ENCODE assay signal across 20 cellular contexts in the genomic region with DNA sequence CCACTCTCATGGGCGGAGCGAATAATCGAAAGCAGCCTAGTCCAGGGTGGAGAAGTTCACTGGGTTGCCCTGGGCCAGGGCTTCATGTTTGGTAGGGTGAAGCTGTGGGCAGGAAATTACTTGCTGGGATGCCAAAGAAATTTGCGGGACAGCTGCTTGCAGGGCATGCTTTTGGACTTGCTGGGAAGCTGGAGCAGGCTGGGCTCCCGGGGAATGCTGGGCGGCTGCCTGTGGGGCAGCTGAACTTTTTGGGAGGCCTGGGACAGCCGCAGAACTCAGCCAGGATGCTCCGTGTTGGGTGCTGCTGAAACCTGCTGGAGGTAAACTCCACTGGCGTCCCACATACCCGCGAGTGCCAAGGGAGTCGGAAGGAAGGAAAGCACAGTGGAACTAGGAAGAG. TPM values are rescaled to one million over a fixed set of nuclear protein-coding genes. Genes with fewer than 3 reads are reported as not detected.
A peak's percentile ranks its signal among the peaks of the same experiment; 100 is the strongest.
DNase-seq lines count a peak whose midpoint lies in the region; ATAC-seq and TF ChIP-seq lines count a peak whose summit lies in the region.
"Had no signal": no experiment of that assay in that cellular context is flagged by ENCODE, and none has a peak within 500 bp of the region (broad histone marks: within the 10 kb centered on the region; RNA-seq: fewer than 3 reads in every experiment).

No MANE protein-coding gene starts in this region.

- H3K9me3 ChIP-seq in gastroesophageal sphincter (peaks cover 0 to 17% (median 0%) of the 10 kb centered on the region in 3 donors), psoas muscle (peaks cover 5% of the 10 kb centered on the region)

- intact Hi-C loops in Right ventricle myocardium inferior (cut with DNase I) = loop anchor here (1.0 kb wide), 1 partner anchor 19 kb away; no protein-coding TSS in a partner anchor
- intact Hi-C loops in cardiac septum (cut with DNase I) = no loop called here
- intact Hi-C loops in psoas muscle (cut with DNase I) = loop anchor here in 1 of 2 donors (5.0 kb wide), 1 partner anchor 81 kb away; no protein-coding TSS in a partner anchor

- H3K27me3 ChIP-seq in gastroesophageal sphincter (no peaks in the 10 kb centered on the region), psoas muscle (ENCODE audit: insufficient read depth in 3 of 3, low read length in 2 of 3) (no peaks in the 10 kb centered on the region)

- peak overlapping the region in 3 of 4 donors; percentile 21 to 69 (median 64) for H3K27ac ChIP-seq in gastroesophageal sphincter
- peak overlapping the region; percentile 51 for H3K27ac ChIP-seq in psoas muscle
- H3K27ac ChIP-seq: A549 had no signal

- ATAC-seq in Right ventricle myocardium inferior = peak; percentile 45
- peak; percentile 11 for ATAC-seq in gastroesophageal sphincter
- peak; percentile 40 to 61 (median 46) for ATAC-seq in psoas muscle
- ATAC-seq in GM18909 (IDR thresholded peaks at IDR 0.05; ENCODE audit: poor library complexity, unreplicated experiment) = no peak
- ATAC-seq: A549, K562, PC-3 had no signal

- TF ChIP-seq CTCF in gastroesophageal sphincter (IDR thresholded peaks at IDR 0.05) (no peak), psoas muscle (IDR thresholded peaks at IDR 0.05) (no peak), mesothelial cell of epicardium (IDR thresholded peaks at IDR 0.05; ENCODE audit: unreplicated experiment) (no peak)

- H3K27me3 Mint-ChIP-seq in mesothelial cell of epicardium (ENCODE audit: low read depth) = no peaks in the 10 kb centered on the region

- H3K9me3 Mint-ChIP-seq in mesothelial cell of epicardium = peaks cover 23% of the 10 kb centered on the region

- WGBS in gastroesophageal sphincter (ENCODE audit: low coverage in 1 of 2), 2 donors = 44% methylated on average over 4 of the region's 12 CpGs; no CpG with 5 or more reads in 1 of the 2 donors
- WGBS in psoas muscle, 3 donors = 16 to 20% (median 17%) methylated on average over 12 of the region's 12 CpGs

- no peak for DNase-seq in Right ventricle myocardium inferior (ENCODE audit: missing footprints)
- DNase-seq in cardiac septum (ENCODE audit: low spot score) = no peak
- peak; percentile 42 to 64 for DNase-seq in psoas muscle
- DNase-seq in mesothelial cell of epicardium (ENCODE audit: low spot score in 2 of 2, unreplicated experiment in 2 of 2) = no peak
- DNase-seq in SKM-1 (lab: John Stamatoyannopoulos, UW; ENCODE audit: unreplicated experiment) = no peak
- no peak for DNase-seq in activated naive CD4-positive, alpha-beta T cell treated with anti-CD3 and anti-CD28 coated beads, Interleukin-2, amount 50 U/mL, for 16 hours
- DNase-seq: activated naive CD4-positive, alpha-beta T cell treated with anti-CD3 and anti-CD28 coated beads, Interleukin-2, amount 10 ng/mL, durations not matched to agents 7 days and 5 days; NCI-H1048; NCI-H2081 treated with DMSO at 0.1 percent for 48 hours; NCI-H69; PC-3; stimulated activated CD4-positive, alpha-beta T cell treated with anti-CD3 and anti-CD28 coated beads, Interleukin-4, amount 100 ng/mL, for 4 hours; stimulated activated CD8-positive, alpha-beta memory T cell treated with anti-CD3 and anti-CD28 coated beads, Interleukin-4, amount 100 ng/mL, for 48 hours had no signal

- no peak for TF ChIP-seq EP300 in gastroesophageal sphincter (IDR thresholded peaks at IDR 0.05)

- H3K4me3 ChIP-seq in gastroesophageal sphincter (no peak overlapping the region), psoas muscle (no peak overlapping the region)
- H3K4me3 ChIP-seq: A549, HAP-1, K562, smooth muscle cell had no signal

- H3K4me3 Mint-ChIP-seq in mesothelial cell of epicardium = no peak overlapping the region
- H3K4me3 Mint-ChIP-seq: activated naive CD4-positive, alpha-beta T cell treated with anti-CD3 and anti-CD28 coated beads, Interleukin-2, amount 10 ng/mL, durations not matched to agents 7 days and 5 days; CD4-positive, alpha-beta memory T cell had no signal

- H3K27ac Mint-ChIP-seq in mesothelial cell of epicardium = no peak overlapping the region
- H3K27ac Mint-ChIP-seq: activated naive CD4-positive, alpha-beta T cell treated with anti-CD3 and anti-CD28 coated beads, Interleukin-2, amount 10 ng/mL, durations not matched to agents 7 days and 5 days had no signal

- TF ChIP-seq POLR2A in gastroesophageal sphincter (IDR thresholded peaks at IDR 0.05) = no peak

- peaks cover 2% of the 10 kb centered on the region for H3K36me3 Mint-ChIP-seq in mesothelial cell of epicardium

- no peaks in the 10 kb centered on the region for H3K4me1 Mint-ChIP-seq in mesothelial cell of epicardium
- H3K4me1 Mint-ChIP-seq: activated naive CD4-positive, alpha-beta T cell treated with anti-CD3 and anti-CD28 coated beads, Interleukin-2, amount 10 ng/mL, durations not matched to agents 7 days and 5 days had no signal

- H3K4me1 ChIP-seq in gastroesophageal sphincter (peaks cover 0 to 25% (median 9%) of the 10 kb centered on the region in 3 donors), psoas muscle (peaks cover 23% of the 10 kb centered on the region)
- H3K4me1 ChIP-seq: A549, HAP-1 had no signal

- no peaks in the 10 kb centered on the region for H3K36me3 ChIP-seq in gastroesophageal sphincter
- no peaks in the 10 kb centered on the region for H3K36me3 ChIP-seq in psoas muscle (ENCODE audit: insufficient read depth in 1 of 2, low read depth in 1 of 2)
- H3K36me3 ChIP-seq: HAP-1 had no signal

RNA-seq across cellular contexts. Expression of gene ASB1, which starts 31.9 kb away (rescaled TPM):
- total RNA-seq in Right ventricle myocardium inferior = 57.5 TPM
- 54.8 TPM for total RNA-seq in cardiac septum
- total RNA-seq in gastroesophageal sphincter = 10 to 100 TPM; 27.9 to 39.3 (median 35.9) TPM
- total RNA-seq in psoas muscle = 10 to 100 TPM; 38.4 to 48.0 (median 43.6) TPM
- 10 to 100 TPM; 21.3 to 47.9 (median 30.0) TPM for polyA plus RNA-seq in psoas muscle
- 33.2 to 39.2 TPM (median 38.9 TPM) in 3 replicates for total RNA-seq in mesothelial cell of epicardium

Comparison
In these comparisons a context has a peak if more than half of its experiments do, and no peak if none do; other contexts are left out.
1. DNase-seq: peak in psoas muscle (2 of 2); none in Right ventricle myocardium inferior (single experiment), cardiac septum (single experiment), mesothelial cell of epicardium (0 of 2), SKM-1 (single experiment) and activated naive CD4-positive, alpha-beta T cell treated with anti-CD3 and anti-CD28 coated beads, Interleukin-2, amount 50 U/mL, for 16 hours (single experiment).